15 cellular contexts compared by ENCODE assay signal in the genomic region with DNA sequence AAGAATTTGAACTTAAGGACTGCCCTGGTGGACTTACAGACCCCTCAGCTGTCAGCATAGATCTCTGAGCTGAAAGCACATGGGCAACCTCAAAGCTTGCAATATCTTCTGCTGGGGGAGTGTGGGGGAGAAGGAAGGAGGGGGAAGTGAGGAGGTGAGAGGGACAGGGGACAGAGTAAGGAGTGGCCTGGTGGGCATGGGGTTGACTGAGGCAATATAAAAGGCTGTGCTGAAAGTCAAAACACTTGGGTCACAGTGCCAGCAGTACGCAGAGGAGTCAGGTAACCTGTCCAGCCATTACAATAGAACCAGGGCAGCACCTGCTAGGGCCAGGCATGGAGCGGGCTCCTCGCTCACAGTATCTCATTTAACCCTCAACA. TPM values are rescaled to one million over a fixed set of nuclear protein-coding genes. Genes with fewer than 3 reads are reported as not detected.
DNase-seq lines count a peak whose midpoint lies in the region; ATAC-seq and TF ChIP-seq lines count a peak whose summit lies in the region.
"Had no signal": no experiment of that assay in that cellular context is flagged by ENCODE, and none has a peak within 500 bp of the region (broad histone marks: within the 10 kb centered on the region; RNA-seq: fewer than 3 reads in every experiment).

No MANE protein-coding gene starts in this region.

- 68% methylated on average over 3 of the region's 3 CpGs for WGBS in right cardiac atrium

- no peak for TF ChIP-seq POLR2A in gastrocnemius medialis (IDR thresholded peaks at IDR 0.05)

- peaks cover 43% of the 10 kb centered on the region for H3K4me1 ChIP-seq in ACC112 (ENCODE audit: control insufficient read depth, insufficient read depth, low read length, unreplicated experiment)
- peaks cover 24% of the 10 kb centered on the region for H3K4me1 ChIP-seq in right cardiac atrium (ENCODE audit: control insufficient read depth, insufficient read depth, low read length)
- peaks cover 75 to 79% of the 10 kb centered on the region in 2 donors for H3K4me1 ChIP-seq in gastrocnemius medialis

- no peaks in the 10 kb centered on the region for H3K27me3 ChIP-seq in ACC112 (ENCODE audit: insufficient read depth, low read length)
- H3K27me3 ChIP-seq in right cardiac atrium (ENCODE audit: control insufficient read depth, insufficient read depth), result no peaks in the 10 kb centered on the region
- no peaks in the 10 kb centered on the region for H3K27me3 ChIP-seq in gastrocnemius medialis
- H3K27me3 ChIP-seq: upper lobe of left lung had no signal

- DNase-seq in astrocyte of the spinal cord (ENCODE audit: low read depth, low spot score) (peak; percentile 17), right cardiac atrium (no peak), gastrocnemius medialis (peak in 1 of 2 donors; percentile 76), ecto neural progenitor cell (ENCODE audit: low spot score) (no peak), NCI-H226 (no peak), glomerular visceral epithelial cell (ENCODE audit: extremely low spot score) (no peak)
- DNase-seq: activated CD4-positive, alpha-beta T cell treated with anti-CD3 and anti-CD28 coated beads for 1 hour; COR-L47; NCI-H1930 had no signal

- in situ Hi-C loops in astrocyte of the spinal cord (cut with HindIII; ENCODE audit: low sequenced_read_pairs) (no loop called here), gastrocnemius medialis (cut with MboI; ENCODE audit: low sequenced_read_pairs in 4 of 4) (no loop called here)

- no peak overlapping the region for H3K4me3 ChIP-seq in ACC112 (ENCODE audit: low read depth, low read length)
- no peak overlapping the region for H3K4me3 ChIP-seq in astrocyte of the spinal cord (ENCODE audit: low read depth, low read length)
- no peak overlapping the region for H3K4me3 ChIP-seq in right cardiac atrium (ENCODE audit: low read length)
- H3K4me3 ChIP-seq in gastrocnemius medialis, result no peak overlapping the region
- H3K4me3 ChIP-seq: upper lobe of left lung had no signal

- H3K36me3 ChIP-seq in ACC112 (ENCODE audit: insufficient read depth, low read length) (no peaks in the 10 kb centered on the region), gastrocnemius medialis (no peaks in the 10 kb centered on the region)
- H3K36me3 ChIP-seq: upper lobe of left lung had no signal

- ATAC-seq in right cardiac atrium, result no peak
- ATAC-seq in gastrocnemius medialis, result peak in 1 of 2 donors; percentile 19
- no peak for ATAC-seq in GM21528 (IDR thresholded peaks at IDR 0.05; ENCODE audit: low FRiP score, unreplicated experiment)
- ATAC-seq: activated naive CD4-positive, alpha-beta T cell treated with anti-CD3 and anti-CD28 coated beads, Interleukin-2, amount 50 U/mL, for 72 hours; esophagus mucosa had no signal

- H2AFZ ChIP-seq in ACC112 (ENCODE audit: low read length, unreplicated experiment), result no peak overlapping the region

- H3K9me3 ChIP-seq in right cardiac atrium (ENCODE audit: control insufficient read depth, low read length), result no peaks in the 10 kb centered on the region
- H3K9me3 ChIP-seq in gastrocnemius medialis, result no peaks in the 10 kb centered on the region
- H3K9me3 ChIP-seq: upper lobe of left lung had no signal

- H3K27ac ChIP-seq in ACC112 (ENCODE audit: low read depth, low read length), result peak overlapping the region; percentile 83
- peak overlapping the region; percentile 96 for H3K27ac ChIP-seq in right cardiac atrium (ENCODE audit: low read length)
- H3K27ac ChIP-seq in gastrocnemius medialis, result peak overlapping the region; percentile 87 to 91 (median 90)

- intact Hi-C loops in right cardiac atrium (cut with DNase I) (loop anchor here in 2 of 4 donors (5.0 kb wide), 2 partner anchors 38 to 43 kb away; a partner anchor contains a TSS), gastrocnemius medialis (cut with DNase I; ENCODE audit: low total_unique reads) (loop anchor here (2.0 to 10.0 kb wide), 2 partner anchors 41 to 1945 kb away; a partner anchor contains a TSS)

- no peaks in the 10 kb centered on the region for H3K79me2 ChIP-seq in ACC112 (ENCODE audit: control insufficient read depth, insufficient read depth, low read length, unreplicated experiment)

- TF ChIP-seq CTCF in astrocyte of the spinal cord (IDR thresholded peaks at IDR 0.05; ENCODE audit: low read depth, low read length), result no peak
- no peak for TF ChIP-seq CTCF in gastrocnemius medialis (IDR thresholded peaks at IDR 0.05 in 4 of 5, conservative IDR thresholded peaks at IDR 0.05 in 1 of 5)

RNA-seq across cellular contexts. Expression of a gene that starts 43.2 kb away (rescaled TPM):
- total RNA-seq in right cardiac atrium (100 to 1,000 TPM; 162 to 222 (median 203) TPM), gastrocnemius medialis (10 to 100 TPM in 3 of 4 donors, 1 to 10 TPM in 1; 6.6 to 90.7 (median 65.5) TPM)
- polyA plus RNA-seq in right cardiac atrium, result 146 TPM
- total RNA-seq: RPMI7951 had no signal
